Comparison of ENCODE assay signal across 24 cellular contexts in the genomic region with DNA sequence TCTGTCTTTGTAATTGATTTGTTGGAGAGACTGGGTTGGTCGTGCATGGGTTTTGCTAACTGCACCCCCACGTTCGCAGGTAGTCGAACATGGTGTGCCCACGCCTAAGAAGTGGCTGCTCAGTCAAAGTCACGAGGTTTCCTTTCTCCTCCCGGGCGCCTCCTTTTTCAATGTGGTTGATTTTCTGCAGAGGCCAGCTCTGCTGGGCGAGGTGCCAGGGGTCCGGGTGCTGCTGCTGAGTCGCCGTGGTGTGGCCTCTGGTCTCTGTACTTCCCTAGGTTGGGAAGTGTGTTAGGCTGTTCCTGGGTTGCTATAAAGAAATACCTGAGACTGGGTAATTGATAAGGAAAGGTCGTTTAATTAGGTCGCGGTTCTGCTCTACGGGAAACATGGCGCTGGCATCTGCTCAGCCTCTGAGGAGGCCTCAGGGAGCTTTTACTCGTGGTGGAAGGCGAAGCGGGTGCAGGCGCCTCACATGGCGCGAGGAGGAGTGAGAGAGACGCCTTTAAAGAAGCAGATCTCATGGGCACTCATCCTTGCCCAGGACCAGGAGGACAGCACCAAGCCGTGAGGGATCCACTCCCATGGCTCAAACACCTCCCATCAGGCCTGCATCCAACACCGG. TPM values are rescaled to one million over a fixed set of nuclear protein-coding genes. Genes with fewer than 3 reads are reported as not detected.
DNase-seq lines count a peak whose midpoint lies in the region; ATAC-seq and TF ChIP-seq lines count a peak whose summit lies in the region.
"Had no signal": no experiment of that assay in that cellular context is flagged by ENCODE, and none has a peak within 500 bp of the region (broad histone marks: within the 10 kb centered on the region; RNA-seq: fewer than 3 reads in every experiment).

No MANE protein-coding gene starts in this region.

- H3K27me3 ChIP-seq in breast epithelium (no peaks in the 10 kb centered on the region), RWPE2 (ENCODE audit: insufficient read depth, poor library complexity, severe bottlenecking) (no peaks in the 10 kb centered on the region)
- H3K27me3 ChIP-seq: dorsolateral prefrontal cortex, heart right ventricle, tibial nerve had no signal

- TF ChIP-seq CTCF in MCF 10A (IDR thresholded peaks at IDR 0.05; ENCODE audit: unreplicated experiment) (no peak), breast epithelium (IDR thresholded peaks at IDR 0.05) (no peak), RWPE2 (IDR thresholded peaks at IDR 0.05; ENCODE audit: poor library complexity, severe bottlenecking) (no peak), fibroblast of mammary gland (conservative IDR thresholded peaks at IDR 0.05; ENCODE audit: control insufficient read depth, insufficient read depth, low read depth, low read length) (no peak)

- H3K36me3 ChIP-seq in breast epithelium (no peaks in the 10 kb centered on the region), RWPE2 (ENCODE audit: low read depth) (peaks cover 15% of the 10 kb centered on the region)

- POLR2A ChIA-PET in MCF 10A (lab: Yijun Ruan, JAX) = interaction anchor here (1.9 kb wide), 1 partner anchor 12 kb away, joined by 4 read pairs; no protein-coding TSS in a partner anchor

- H3K9me3 ChIP-seq in breast epithelium = no peaks in the 10 kb centered on the region
- no peaks in the 10 kb centered on the region for H3K9me3 ChIP-seq in RWPE2 (ENCODE audit: severe bottlenecking)
- H3K9me3 ChIP-seq: heart right ventricle, tibial nerve had no signal

- no peaks in the 10 kb centered on the region for H3K4me1 Mint-ChIP-seq in MCF 10A (ENCODE audit: insufficient read depth, unreplicated experiment)

- intact Hi-C loops in MCF 10A (cut with micrococcal nuclease) = no loop called here
- intact Hi-C loops in breast epithelium (cut with DNase I; ENCODE audit: low total_unique reads) = no loop called here

- no TSS peak for BruUV-seq in MCF 10A (replicated peaks; lab: Mats Ljungman, UMichigan)

- H3K9me3 Mint-ChIP-seq in MCF 10A (ENCODE audit: unreplicated experiment) = no peaks in the 10 kb centered on the region
- H3K9me3 Mint-ChIP-seq: activated naive CD4-positive, alpha-beta T cell treated with anti-CD3 and anti-CD28 coated beads, Interleukin-2, amount 50 U/mL, for 24 hours; HFFc6; neural crest cell had no signal

- H3K27ac Mint-ChIP-seq in MCF 10A (ENCODE audit: low read depth, unreplicated experiment) = no peak overlapping the region
- H3K27ac Mint-ChIP-seq: activated naive CD4-positive, alpha-beta T cell treated with anti-CD3 and anti-CD28 coated beads, Interleukin-2, amount 50 U/mL, for 24 hours; HFFc6 had no signal

- H3K4me3 Mint-ChIP-seq in MCF 10A (ENCODE audit: unreplicated experiment) = no peak overlapping the region
- H3K4me3 Mint-ChIP-seq: activated naive CD4-positive, alpha-beta T cell treated with anti-CD3 and anti-CD28 coated beads, Interleukin-2, amount 50 U/mL, for 24 hours; brain; HFFc6; neural crest cell had no signal

- ATAC-seq in RWPE2 (ENCODE audit: low read depth) (0 out of 3 replicates have a peak, but pooled peaks have one; percentile 22), GM21515 (IDR thresholded peaks at IDR 0.05; ENCODE audit: unreplicated experiment) (no peak)

- TF ChIP-seq POLR2A in breast epithelium (IDR thresholded peaks at IDR 0.05) = no peak

- H3K36me3 Mint-ChIP-seq in MCF 10A (ENCODE audit: insufficient read depth, unreplicated experiment) = peaks cover 24% of the 10 kb centered on the region

- DNase-seq in MCF 10A (ENCODE audit: unreplicated experiment) (peak; percentile 9), breast epithelium (ENCODE audit: low spot score in 2 of 2) (no peak), RWPE2 (ENCODE audit: low spot score) (no peak), fibroblast of mammary gland (ENCODE audit: low read depth) (peak; percentile 48), NK-92 (lab: John Stamatoyannopoulos, UW; ENCODE audit: unreplicated experiment) (no peak), SKM-1 treated with dmso at 0.1 percent for 144 hours (lab: John Stamatoyannopoulos, UW; ENCODE audit: unreplicated experiment) (no peak), COR-L47 (lab: John Stamatoyannopoulos, UW) (no peak)
- DNase-seq: activated CD4-positive, alpha-beta T cell treated with anti-CD3 and anti-CD28 coated beads, Interleukin-2, amount 50 U/mL, for 4 hours; DMS79; dorsolateral prefrontal cortex; heart right ventricle; HFFc6; MV-4-11; NCI-H2029 treated with DMSO at 0.1 percent for 48 hours; NCI-H510A; stimulated activated naive CD4-positive, alpha-beta T cell; T1000 had no signal

- no peaks in the 10 kb centered on the region for H3K27me3 Mint-ChIP-seq in MCF 10A (ENCODE audit: insufficient read depth, unreplicated experiment)
- H3K27me3 Mint-ChIP-seq: activated naive CD4-positive, alpha-beta T cell treated with anti-CD3 and anti-CD28 coated beads, Interleukin-2, amount 50 U/mL, for 24 hours; brain had no signal

- H3K4me1 ChIP-seq in breast epithelium (no peaks in the 10 kb centered on the region), RWPE2 (ENCODE audit: insufficient read depth, poor library complexity, severe bottlenecking) (peaks cover 10% of the 10 kb centered on the region)

- no peak overlapping the region for H3K27ac ChIP-seq in breast epithelium
- H3K27ac ChIP-seq in RWPE2 (ENCODE audit: poor library complexity, severe bottlenecking) = no peak overlapping the region
- H3K27ac ChIP-seq: dorsolateral prefrontal cortex, heart right ventricle, tibial nerve had no signal

- no peak overlapping the region for H3K4me3 ChIP-seq in breast epithelium
- no peak overlapping the region for H3K4me3 ChIP-seq in RWPE2 (ENCODE audit: severe bottlenecking)
- no peak overlapping the region for H3K4me3 ChIP-seq in fibroblast of mammary gland (ENCODE audit: control insufficient read depth, low read depth, low read length)
- H3K4me3 ChIP-seq: dorsolateral prefrontal cortex, heart right ventricle, tibial nerve had no signal

- CTCF ChIA-PET in MCF 10A (lab: Yijun Ruan, JAX) = interaction anchor here (0.6 kb wide), 1 partner anchor 111 kb away, joined by 3 read pairs; no protein-coding TSS in a partner anchor

RNA-seq across cellular contexts. Expression of a gene that starts 14.1 kb away (rescaled TPM):
- total RNA-seq in MCF 10A (2022) (38.8 and 51.9 TPM in 2 replicates), breast epithelium (10 to 100 TPM; 25.0 to 46.1 (median 38.0) TPM)

RNA-seq across cellular contexts. Expression of a gene that starts 32.4 kb away (rescaled TPM):
- total RNA-seq in MCF 10A (2022) (not detected in 2 replicates), breast epithelium (not detected)
- total RNA-seq: heart right ventricle, HFFc6, mesenteric fat pad, pulmonary artery endothelial cell, tibial nerve had no signal

RNA-seq across cellular contexts. Expression of a gene that starts 50.3 kb away (rescaled TPM):
- total RNA-seq in MCF 10A (2022) = 98.0 and 127 TPM in 2 replicates
- 100 to 1,000 TPM in 2 of 3 donors, 10 to 100 TPM in 1; 80.2 to 131 (median 105) TPM for total RNA-seq in breast epithelium

Comparison
In these comparisons a context has a peak if more than half of its experiments do, and no peak if none do; other contexts are left out.
1. DNase-seq: peak in MCF 10A (single experiment) and fibroblast of mammary gland (single experiment); none in breast epithelium (0 of 2), RWPE2 (single experiment), NK-92 (single experiment), SKM-1 treated with dmso at 0.1 percent for 144 hours (single experiment) and COR-L47 (single experiment).